Comparison of ENCODE assay signal across 8 cellular contexts in genomic region chr5:57302164-57302563, GRCh38.
DNase-seq lines count a peak whose midpoint lies in the region; ATAC-seq and TF ChIP-seq lines count a peak whose summit lies in the region.

No MANE protein-coding gene starts in this region.

- H3K27me3 Mint-ChIP-seq in mesothelial cell of epicardium (ENCODE audit: low read depth): no peaks in the 10 kb centered on the region

- H3K4me1 Mint-ChIP-seq in stimulated activated effector memory CD8-positive, alpha-beta T cell treated with anti-CD3 and anti-CD28 coated beads, Interleukin-12 subunit alpha, Interleukin-12 subunit beta, amount 100 ng/mL, for 72 hours: peaks cover 16% of the 10 kb centered on the region
- H3K4me1 Mint-ChIP-seq in mesothelial cell of epicardium: peaks cover 35% of the 10 kb centered on the region

- H3K36me3 Mint-ChIP-seq in stimulated activated effector memory CD8-positive, alpha-beta T cell treated with anti-CD3 and anti-CD28 coated beads, Interleukin-12 subunit alpha, Interleukin-12 subunit beta, amount 100 ng/mL, for 72 hours: peaks cover 7% of the 10 kb centered on the region
- peaks cover 7% of the 10 kb centered on the region for H3K36me3 Mint-ChIP-seq in mesothelial cell of epicardium

- DNase-seq in activated T-cell treated with anti-CD3 and anti-CD28 coated beads for 1 hour (ENCODE audit: low read depth) (peak; percentile 4), NCI-H446 treated with DMSO at 0.1 percent for 48 hours (lab: John Stamatoyannopoulos, UW) (peak; percentile 27), choroid plexus epithelial cell (ENCODE audit: low read depth) (peak; percentile 63), mesothelial cell of epicardium (ENCODE audit: low spot score in 2 of 2, unreplicated experiment in 2 of 2) (no peak), NCI-H2196 (lab: John Stamatoyannopoulos, UW; ENCODE audit: unreplicated experiment) (no peak), D341Med (ENCODE audit: low spot score) (no peak)
- no peak for DNase-seq in activated T-cell treated with anti-CD3 and anti-CD28 coated beads, Interleukin-2, amount 50 U/mL, for 1 hour
- DNase-seq in stimulated activated effector memory CD8-positive, alpha-beta T cell treated with anti-CD3 and anti-CD28 coated beads, Interleukin-12 subunit alpha, Interleukin-12 subunit beta, amount 100 ng/mL, for 72 hours (ENCODE audit: low spot score in 2 of 2): no peak

- TF ChIP-seq CTCF in choroid plexus epithelial cell (conservative IDR thresholded peaks at IDR 0.05; ENCODE audit: low read depth, low read length) (no peak), mesothelial cell of epicardium (IDR thresholded peaks at IDR 0.05; ENCODE audit: unreplicated experiment) (no peak)

- H3K9me3 Mint-ChIP-seq in stimulated activated effector memory CD8-positive, alpha-beta T cell treated with anti-CD3 and anti-CD28 coated beads, Interleukin-12 subunit alpha, Interleukin-12 subunit beta, amount 100 ng/mL, for 72 hours: no peaks in the 10 kb centered on the region
- peaks cover 13% of the 10 kb centered on the region for H3K9me3 Mint-ChIP-seq in mesothelial cell of epicardium

- peak; percentile 52 for ATAC-seq in stimulated activated effector memory CD8-positive, alpha-beta T cell treated with anti-CD3 and anti-CD28 coated beads, Interleukin-12 subunit alpha, Interleukin-12 subunit beta, amount 100 ng/mL, for 72 hours

- H3K4me3 Mint-ChIP-seq in stimulated activated effector memory CD8-positive, alpha-beta T cell treated with anti-CD3 and anti-CD28 coated beads, Interleukin-12 subunit alpha, Interleukin-12 subunit beta, amount 100 ng/mL, for 72 hours: no peak overlapping the region
- no peak overlapping the region for H3K4me3 Mint-ChIP-seq in mesothelial cell of epicardium

- no peak overlapping the region for H3K4me3 ChIP-seq in choroid plexus epithelial cell (ENCODE audit: low read depth, low read length)

- H3K27ac Mint-ChIP-seq in stimulated activated effector memory CD8-positive, alpha-beta T cell treated with anti-CD3 and anti-CD28 coated beads, Interleukin-12 subunit alpha, Interleukin-12 subunit beta, amount 100 ng/mL, for 72 hours: no peak overlapping the region
- H3K27ac Mint-ChIP-seq in mesothelial cell of epicardium: no peak overlapping the region

Comparison
In these comparisons a context has a peak if more than half of its experiments do, and no peak if none do; other contexts are left out.
1. DNase-seq: peak in activated T-cell treated with anti-CD3 and anti-CD28 coated beads for 1 hour (single experiment), NCI-H446 treated with DMSO at 0.1 percent for 48 hours (single experiment) and choroid plexus epithelial cell (single experiment); none in activated T-cell treated with anti-CD3 and anti-CD28 coated beads, Interleukin-2, amount 50 U/mL, for 1 hour (single experiment), stimulated activated effector memory CD8-positive, alpha-beta T cell treated with anti-CD3 and anti-CD28 coated beads, Interleukin-12 subunit alpha, Interleukin-12 subunit beta, amount 100 ng/mL, for 72 hours (0 of 2), mesothelial cell of epicardium (0 of 2), NCI-H2196 (single experiment) and D341Med (single experiment).